8 cellular contexts compared by ENCODE assay signal in the genomic region with DNA sequence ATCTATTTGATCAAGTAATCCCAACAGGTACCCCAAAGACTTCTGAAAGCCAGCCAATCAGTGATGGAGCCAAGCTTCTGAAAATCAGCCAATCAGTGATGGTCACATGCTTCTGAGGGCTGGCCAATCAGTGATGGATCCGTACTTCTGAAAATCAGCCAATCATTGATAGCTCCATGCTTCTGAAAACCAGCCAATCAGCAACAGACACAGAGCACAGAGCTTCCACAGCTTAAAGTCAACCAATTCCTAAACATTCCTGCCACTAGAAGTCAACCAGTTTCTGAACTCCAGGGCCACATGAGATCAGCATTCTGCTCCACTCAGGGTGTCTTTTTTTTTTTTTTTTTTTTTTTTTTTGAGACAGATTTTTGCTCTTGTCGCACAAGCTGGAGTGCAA. TPM values are rescaled to one million over a fixed set of nuclear protein-coding genes. Genes with fewer than 3 reads are reported as not detected.
DNase-seq lines count a peak whose midpoint lies in the region; ATAC-seq, FAIRE-seq and TF ChIP-seq lines count a peak whose summit lies in the region.
"Had no signal": no experiment of that assay in that cellular context is flagged by ENCODE, and none has a peak within 500 bp of the region (broad histone marks: within the 10 kb centered on the region; RNA-seq: fewer than 3 reads in every experiment).

No MANE protein-coding gene starts in this region.

- DNase-seq in Caco-2 (peak; percentile 80 to 83), NB4 (ENCODE audit: low read depth) (peak; percentile 33), epidermal melanocyte (ENCODE audit: insufficient read length, low spot score) (peak; percentile 20), HTR-8/SVneo (ENCODE audit: insufficient read length, low spot score) (no peak)
- DNase-seq: activated effector memory CD4-positive, alpha-beta T cell treated with anti-CD3 and anti-CD28 coated beads, Interleukin-2, amount 50 U/mL, for 16 hours; SIG-M5 had no signal

- H3K36me3 ChIP-seq in Caco-2 (ENCODE audit: control insufficient read depth, insufficient read depth, low read length), result no peaks in the 10 kb centered on the region; the same call in 1 of the 2 replicates

- peaks cover 16% of the 10 kb centered on the region for H3K36me3 Mint-ChIP-seq in Caco-2 (ENCODE audit: insufficient read depth, unreplicated experiment)

- no peaks in the 10 kb centered on the region for H3K27me3 Mint-ChIP-seq in Caco-2 (ENCODE audit: insufficient read depth, unreplicated experiment)

- no peaks in the 10 kb centered on the region for H3K9me3 Mint-ChIP-seq in Caco-2 (ENCODE audit: unreplicated experiment)

- H3K4me1 ChIP-seq in Caco-2, result peaks cover 4% of the 10 kb centered on the region; the same call in 1 of the 2 replicates

- H3K4me1 Mint-ChIP-seq in Caco-2 (ENCODE audit: low read depth, unreplicated experiment), result peaks cover 7% of the 10 kb centered on the region

- CTCF ChIA-PET in Caco-2 (lab: Charles Lee), result interaction anchor here (0.6 to 2.8 kb wide), 24 partner anchors 8 to 584 kb away, joined by 3 to 17 read pairs (median 6); a partner anchor contains a TSS

- intact Hi-C loops in Caco-2 (cut with micrococcal nuclease; ENCODE audit: unreplicated experiment), result loop anchor here (2.0 to 5.0 kb wide), 2 partner anchors 48 to 118 kb away; no protein-coding TSS in a partner anchor

- H3K27ac Mint-ChIP-seq in Caco-2 (ENCODE audit: unreplicated experiment), result no peak overlapping the region

- TF ChIP-seq CTCF in Caco-2 (IDR thresholded peaks at IDR 0.05; ENCODE audit: insufficient read depth in 1 of 2, low read depth in 1 of 2, low read length in 1 of 2, severe bottlenecking in 1 of 2, unreplicated experiment in 1 of 2), result peak; percentile 33 to 49
- TF ChIP-seq CTCF in NB4 (IDR thresholded peaks at IDR 0.05; ENCODE audit: low read depth, low read length), result no peak

- TF ChIP-seq POLR2A in NB4 (IDR thresholded peaks at IDR 0.05; ENCODE audit: extremely low read depth, insufficient read length), result no peak

- H3K27me3 ChIP-seq in Caco-2 (replicated peaks; ENCODE audit: control insufficient read depth, insufficient read depth, low read length), result no peaks in the 10 kb centered on the region

- H3K4me3 ChIP-seq in Caco-2 (ENCODE audit: low read depth, low read length) (no peak overlapping the region), NB4 (ENCODE audit: low read depth, low read length) (no peak overlapping the region)

- no TSS peak for BruUV-seq in Caco-2 (replicated peaks; lab: Mats Ljungman, UMichigan)

- no peaks in the 10 kb centered on the region for H3K9me3 ChIP-seq in Caco-2

- no peak for FAIRE-seq in HTR-8/SVneo (lab: Jason Lieb, UNC)

- ATAC-seq in HG02970 (IDR thresholded peaks at IDR 0.05; ENCODE audit: low FRiP score, unreplicated experiment), result no peak
- ATAC-seq in HG03520 (IDR thresholded peaks at IDR 0.05; ENCODE audit: unreplicated experiment), result no peak

- POLR2A ChIA-PET in Caco-2 (lab: Charles Lee), result interaction anchor here (0.6 to 1.2 kb wide), 12 partner anchors 14 to 149 kb away, joined by 3 to 12 read pairs (median 5); a partner anchor contains a TSS

- H3K4me3 Mint-ChIP-seq in Caco-2 (ENCODE audit: unreplicated experiment), result peak overlapping the region; percentile 37

RNA-seq across cellular contexts. Expression of a gene that starts 8.2 kb away (rescaled TPM):
- total RNA-seq in Caco-2 (2022), result 27.8 and 30.8 TPM in 2 replicates

RNA-seq across cellular contexts. Expression of a gene that starts 23.9 kb away (rescaled TPM):
- 3.9 and 5.6 TPM in 2 replicates for total RNA-seq in Caco-2 (2022)

RNA-seq across cellular contexts. Expression of a gene that starts 27.7 kb away (rescaled TPM):
- 83.3 and 94.7 TPM in 2 replicates for total RNA-seq in Caco-2 (2022)

RNA-seq across cellular contexts. Expression of a gene that starts 33.6 kb away (rescaled TPM):
- 106 and 109 TPM in 2 replicates for total RNA-seq in Caco-2 (2022)

RNA-seq across cellular contexts. Expression of a gene that starts 54.1 kb away (rescaled TPM):
- total RNA-seq in Caco-2 (2022), result 0.61 and 1.1 TPM in 2 replicates
